ENCODE assay signal across 16 cellular contexts in the genomic region with DNA sequence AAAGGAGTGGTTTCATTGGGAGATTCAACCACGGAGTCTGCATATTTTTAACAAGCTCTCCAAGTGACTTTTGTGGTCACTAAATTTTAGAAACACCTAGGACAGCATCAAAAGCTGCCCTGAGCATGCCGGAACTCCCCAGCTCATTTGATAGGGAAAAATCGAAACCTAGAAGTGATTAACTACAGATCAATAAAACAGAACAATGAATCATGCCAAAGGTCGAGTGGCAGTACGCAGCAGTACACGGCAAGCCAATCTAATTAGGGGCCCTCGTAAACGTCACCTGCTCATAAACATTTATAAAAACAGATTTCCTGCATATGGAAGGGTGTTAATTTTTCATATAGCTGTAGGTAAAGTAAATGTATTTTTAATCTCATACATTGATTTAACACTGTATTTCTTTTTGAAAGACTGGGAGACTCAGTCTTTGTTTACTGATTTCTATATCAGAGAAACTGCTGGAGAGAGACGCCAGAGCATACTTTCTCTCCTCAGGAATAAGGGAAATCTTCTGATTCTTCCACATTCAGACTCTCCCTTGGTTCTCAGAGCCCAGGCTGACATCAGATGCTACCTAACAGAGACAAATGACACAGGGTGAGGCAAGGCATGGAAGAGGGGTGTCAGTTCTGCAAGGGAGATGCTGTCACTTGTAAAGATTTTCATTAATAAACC.
DNase-seq lines count a peak whose midpoint lies in the region; ATAC-seq and TF ChIP-seq lines count a peak whose summit lies in the region.
"Had no signal": no experiment of that assay in that cellular context is flagged by ENCODE, and none has a peak within 500 bp of the region (broad histone marks: within the 10 kb centered on the region; RNA-seq: fewer than 3 reads in every experiment).

No MANE protein-coding gene starts in this region.

- H3K4me3 ChIP-seq in muscle layer of duodenum (ENCODE audit: low read depth in 1 of 2, low read length in 2 of 2) (no peak overlapping the region), Caco-2 (ENCODE audit: low read depth, low read length) (no peak overlapping the region)

- H3K27ac Mint-ChIP-seq in chondrocyte (ENCODE audit: unreplicated experiment) (no peak overlapping the region), Caco-2 (ENCODE audit: unreplicated experiment) (no peak overlapping the region)
- H3K27ac Mint-ChIP-seq: B cell; CD4-positive, alpha-beta T cell had no signal

- H3K9me3 Mint-ChIP-seq in chondrocyte (ENCODE audit: low read depth): peaks cover 7% of the 10 kb centered on the region
- H3K9me3 Mint-ChIP-seq in Caco-2 (ENCODE audit: unreplicated experiment): peaks cover 6% of the 10 kb centered on the region

- H3K4me1 Mint-ChIP-seq in chondrocyte (ENCODE audit: low read depth): no peaks in the 10 kb centered on the region
- no peaks in the 10 kb centered on the region for H3K4me1 Mint-ChIP-seq in Caco-2 (ENCODE audit: low read depth, unreplicated experiment)
- H3K4me1 Mint-ChIP-seq: B cell had no signal

- H3K36me3 ChIP-seq in muscle layer of duodenum (ENCODE audit: control insufficient read depth in 1 of 2, insufficient read depth in 2 of 2, low read length in 2 of 2): no peaks in the 10 kb centered on the region
- no peaks in the 10 kb centered on the region for H3K36me3 ChIP-seq in Caco-2 (ENCODE audit: control insufficient read depth, insufficient read depth, low read length)

- H3K4me1 ChIP-seq in muscle layer of duodenum (ENCODE audit: control insufficient read depth in 1 of 2, insufficient read depth in 2 of 2, low read length in 2 of 2): no peaks in the 10 kb centered on the region
- no peaks in the 10 kb centered on the region for H3K4me1 ChIP-seq in Caco-2

- no TSS peak for BruUV-seq in Caco-2 (replicated peaks; lab: Mats Ljungman, UMichigan)

- POLR2A ChIA-PET in Caco-2 (lab: Charles Lee): no interaction called here

- no peak overlapping the region for H3K4me3 Mint-ChIP-seq in chondrocyte (ENCODE audit: unreplicated experiment)
- no peak overlapping the region for H3K4me3 Mint-ChIP-seq in Caco-2 (ENCODE audit: unreplicated experiment)
- H3K4me3 Mint-ChIP-seq: B cell; CD4-positive, alpha-beta T cell had no signal

- H3K36me3 Mint-ChIP-seq in chondrocyte (ENCODE audit: low read depth) (no peaks in the 10 kb centered on the region), Caco-2 (ENCODE audit: insufficient read depth, unreplicated experiment) (no peaks in the 10 kb centered on the region)

- DNase-seq in COLO668 (lab: John Stamatoyannopoulos, UW; ENCODE audit: unreplicated experiment): peak; percentile 69
- peak; percentile 68 for DNase-seq in NCI-H748 (lab: John Stamatoyannopoulos, UW; ENCODE audit: unreplicated experiment)
- DNase-seq in left lobe of liver (ENCODE audit: low spot score): no peak
- no peak for DNase-seq in chondrocyte (ENCODE audit: low spot score)
- DNase-seq in Caco-2: no peak
- DNase-seq: ACHN; C1 segment of cervical spinal cord; CD4-positive, alpha-beta T cell; DMS53; GF-D8; IMR-90 had no signal

- H3K27me3 ChIP-seq in muscle layer of duodenum (ENCODE audit: low read depth, low read length): no peaks in the 10 kb centered on the region
- H3K27me3 ChIP-seq in Caco-2 (replicated peaks; ENCODE audit: control insufficient read depth, insufficient read depth, low read length): no peaks in the 10 kb centered on the region

- intact Hi-C loops in Caco-2 (cut with micrococcal nuclease; ENCODE audit: unreplicated experiment): no loop called here

- CTCF ChIA-PET in Caco-2 (lab: Charles Lee): no interaction called here

- H3K9me3 ChIP-seq in muscle layer of duodenum (ENCODE audit: control insufficient read depth in 1 of 2, low read length in 2 of 2) (peaks cover 0 to 4% of the 10 kb centered on the region in 2 donors), Caco-2 (no peaks in the 10 kb centered on the region; the same call in 1 of the 2 replicates)

- peak overlapping the region; percentile 32 for H3K27ac ChIP-seq in muscle layer of duodenum (ENCODE audit: low read length)

- ATAC-seq in left lobe of liver (peak; percentile 72), GM19395 (IDR thresholded peaks at IDR 0.05; ENCODE audit: unreplicated experiment) (no peak), HG03159 (IDR thresholded peaks at IDR 0.05; ENCODE audit: unreplicated experiment) (no peak)
- ATAC-seq: HCT116 had no signal

- H3K27me3 Mint-ChIP-seq in chondrocyte (ENCODE audit: low read depth): no peaks in the 10 kb centered on the region
- peaks cover 6% of the 10 kb centered on the region for H3K27me3 Mint-ChIP-seq in Caco-2 (ENCODE audit: insufficient read depth, unreplicated experiment)
- H3K27me3 Mint-ChIP-seq: CD4-positive, alpha-beta T cell had no signal

- no peak for TF ChIP-seq CTCF in chondrocyte (IDR thresholded peaks at IDR 0.05)
- TF ChIP-seq CTCF in Caco-2 (IDR thresholded peaks at IDR 0.05; ENCODE audit: insufficient read depth in 1 of 2, low read depth in 1 of 2, low read length in 1 of 2, severe bottlenecking in 1 of 2, unreplicated experiment in 1 of 2): no peak

Comparison
In these comparisons a context has a peak if more than half of its experiments do, and no peak if none do; other contexts are left out.
1. DNase-seq: peak in COLO668 (single experiment) and NCI-H748 (single experiment); none in left lobe of liver (single experiment), chondrocyte (single experiment) and Caco-2 (0 of 2).